14 cellular contexts compared by ENCODE assay signal in genomic region chr2:174587607-174588006, GRCh38. TPM values are rescaled to one million over a fixed set of nuclear protein-coding genes. Genes with fewer than 3 reads are reported as not detected.
DNase-seq lines count a peak whose midpoint lies in the region; ATAC-seq and TF ChIP-seq lines count a peak whose summit lies in the region.
"Had no signal": no experiment of that assay in that cellular context is flagged by ENCODE, and none has a peak within 500 bp of the region (broad histone marks: within the 10 kb centered on the region; RNA-seq: fewer than 3 reads in every experiment).

No MANE protein-coding gene starts in this region.

- no peak overlapping the region for H4K8ac ChIP-seq in H9 (replicated peaks; ENCODE audit: insufficient read length, low read depth, low read length)

- no peak overlapping the region for H2BK5ac ChIP-seq in H9 (ENCODE audit: insufficient read length, low read length)

- peaks cover 90% of the 10 kb centered on the region for H3K4me1 Mint-ChIP-seq in activated T-cell treated with anti-CD3 and anti-CD28 coated beads, Interleukin-2, amount 50 U/mL, for 24 hours (ENCODE audit: low read depth)
- peaks cover 67 to 78% of the 10 kb centered on the region in 2 donors for H3K4me1 Mint-ChIP-seq in effector memory CD8-positive, alpha-beta T cell (ENCODE audit: low read depth in 2 of 2)
- H3K4me1 Mint-ChIP-seq in H9, result peaks cover 29 to 32% of the 10 kb centered on the region in 2 experiments

- H3K9me3 ChIP-seq in sigmoid colon (no peaks in the 10 kb centered on the region), H9 (ENCODE audit: control insufficient read depth, low read depth, low read length) (no peaks in the 10 kb centered on the region)
- H3K9me3 ChIP-seq: uterus had no signal

- H3K9me3 Mint-ChIP-seq in activated T-cell treated with anti-CD3 and anti-CD28 coated beads, Interleukin-2, amount 50 U/mL, for 24 hours, result no peaks in the 10 kb centered on the region
- H3K9me3 Mint-ChIP-seq in effector memory CD8-positive, alpha-beta T cell, result no peaks in the 10 kb centered on the region
- H3K9me3 Mint-ChIP-seq in H9, result no peaks in the 10 kb centered on the region
- H3K9me3 Mint-ChIP-seq: activated T-cell treated with anti-CD3 and anti-CD28 coated beads, Interleukin-2, amount 50 U/mL, for 4 hours had no signal

- H3K27ac ChIP-seq in sigmoid colon (peak overlapping the region in 3 of 4 donors; percentile 6 to 23 (median 21)), H9 (ENCODE audit: insufficient read length, low read depth, low read length) (no peak overlapping the region)

- H3K23ac ChIP-seq in H9 (ENCODE audit: insufficient read length, low read depth, low read length), result no peak overlapping the region

- no peak overlapping the region for H3T11ph ChIP-seq in H9 (ENCODE audit: low read length)

- H4K91ac ChIP-seq in H9 (ENCODE audit: insufficient read length, low read depth, low read length), result no peak overlapping the region

- no peak overlapping the region for H3K56ac ChIP-seq in H9 (ENCODE audit: insufficient read length, low read depth, low read length)

- no peaks in the 10 kb centered on the region for H3K79me1 ChIP-seq in H9 (ENCODE audit: insufficient read depth, low read depth, low read length, poor library complexity, severe bottlenecking)

- no peak for TF ChIP-seq CTCF in sigmoid colon (IDR thresholded peaks at IDR 0.05)
- TF ChIP-seq CTCF in H9 (conservative IDR thresholded peaks at IDR 0.05), result no peak

- H2BK20ac ChIP-seq in H9 (ENCODE audit: low read depth, low read length, poor library complexity, severe bottlenecking), result no peak overlapping the region

- H3K27me3 Mint-ChIP-seq in activated T-cell treated with anti-CD3 and anti-CD28 coated beads, Interleukin-2, amount 50 U/mL, for 24 hours, result no peaks in the 10 kb centered on the region
- H3K27me3 Mint-ChIP-seq in effector memory CD8-positive, alpha-beta T cell, result no peaks in the 10 kb centered on the region
- H3K27me3 Mint-ChIP-seq in H9 (ENCODE audit: low read depth), result no peaks in the 10 kb centered on the region

- H3K4ac ChIP-seq in H9 (ENCODE audit: low read depth, low read length), result no peak overlapping the region

- no peaks in the 10 kb centered on the region for H3K23me2 ChIP-seq in H9 (ENCODE audit: insufficient read length, low read depth, low read length, poor library complexity, severe bottlenecking)

- H4K5ac ChIP-seq in H9 (ENCODE audit: insufficient read length, low read depth, low read length), result no peak overlapping the region

- H2BK15ac ChIP-seq in H9 (ENCODE audit: low read depth, low read length), result no peak overlapping the region

- H3K18ac ChIP-seq in H9 (ENCODE audit: insufficient read length, low read depth, low read length), result no peak overlapping the region

- no peak for ATAC-seq in effector memory CD8-positive, alpha-beta T cell (replicated peaks)
- ATAC-seq: activated T-cell treated with anti-CD3 and anti-CD28 coated beads, Interleukin-2, amount 50 U/mL, for 4 hours; left lobe of liver had no signal

- no peak overlapping the region for H3K4me2 ChIP-seq in H9 (ENCODE audit: insufficient read depth, insufficient read length, low read length)

- DNase-seq in activated T-cell treated with anti-CD3 and anti-CD28 coated beads, Interleukin-2, amount 50 U/mL, for 24 hours, result no peak
- DNase-seq in activated T-cell treated with anti-CD3 and anti-CD28 coated beads, Interleukin-2, amount 50 U/mL, for 1 hour, result no peak
- DNase-seq in RPMI7951 (ENCODE audit: low read depth) (peak; percentile 86), sigmoid colon (no peak), H9 (no peak), posterior vena cava (ENCODE audit: low spot score) (no peak), COLO668 (lab: John Stamatoyannopoulos, UW; ENCODE audit: unreplicated experiment) (no peak)
- no peak for DNase-seq in effector memory CD8-positive, alpha-beta T cell
- DNase-seq: activated T-cell treated with anti-CD3 and anti-CD28 coated beads, Interleukin-2, amount 50 U/mL, for 4 hours; DMS79 treated with DMSO at 0.1 percent for 48 hours; NCI-H226; stimulated activated CD4-positive, alpha-beta T cell treated with anti-CD3 and anti-CD28 coated beads, Interleukin-15, amount 100 ng/mL, for 24 hours; uterus had no signal

- no peaks in the 10 kb centered on the region for H3K79me2 ChIP-seq in H9 (ENCODE audit: insufficient read depth, low read length)

- intact Hi-C loops in sigmoid colon (cut with DNase I) (no loop called here), posterior vena cava (cut with DNase I) (no loop called here)

- H3K9ac ChIP-seq in H9 (ENCODE audit: extremely low read depth, insufficient read length, low read length), result no peak overlapping the region

- peaks cover 83% of the 10 kb centered on the region for H3K36me3 Mint-ChIP-seq in activated T-cell treated with anti-CD3 and anti-CD28 coated beads, Interleukin-2, amount 50 U/mL, for 24 hours (ENCODE audit: low read depth)
- peaks cover 78% of the 10 kb centered on the region for H3K36me3 Mint-ChIP-seq in effector memory CD8-positive, alpha-beta T cell (ENCODE audit: insufficient read depth)
- no peaks in the 10 kb centered on the region for H3K36me3 Mint-ChIP-seq in H9 (ENCODE audit: insufficient read depth in 1 of 3, low read depth in 3 of 3)

- no peak for TF ChIP-seq EP300 in sigmoid colon (IDR thresholded peaks at IDR 0.05)

- no peaks in the 10 kb centered on the region for H3K27me3 ChIP-seq in sigmoid colon
- H3K27me3 ChIP-seq in H9 (ENCODE audit: insufficient read depth, low read length), result no peaks in the 10 kb centered on the region
- H3K27me3 ChIP-seq: uterus had no signal

- H2AFZ ChIP-seq in H9 (ENCODE audit: low read length), result no peak overlapping the region

- H3K27ac Mint-ChIP-seq in activated T-cell treated with anti-CD3 and anti-CD28 coated beads, Interleukin-2, amount 50 U/mL, for 24 hours, result peak overlapping the region; percentile 93
- H3K27ac Mint-ChIP-seq in effector memory CD8-positive, alpha-beta T cell, result peak overlapping the region; percentile 98 to 100
- peak overlapping the region in 1 of 3 experiments; percentile 29; a peak in 1 of 7 replicates for H3K27ac Mint-ChIP-seq in H9

- H3K36me3 ChIP-seq in sigmoid colon, result peaks cover 0 to 18% (median 0%) of the 10 kb centered on the region in 4 donors
- H3K36me3 ChIP-seq: uterus had no signal

- H2BK12ac ChIP-seq in H9 (ENCODE audit: insufficient read length, low read depth, low read length), result no peak overlapping the region

- H3K4me1 ChIP-seq in sigmoid colon (peaks cover 0 to 54% (median 36%) of the 10 kb centered on the region in 4 donors), H9 (ENCODE audit: insufficient read depth, low read length) (peaks cover 13% of the 10 kb centered on the region; the same call in 1 of the 2 replicates)

- no peak overlapping the region for H2BK120ac ChIP-seq in H9 (ENCODE audit: low read depth, low read length, poor library complexity, severe bottlenecking)

- no peak for TF ChIP-seq POLR2A in sigmoid colon (IDR thresholded peaks at IDR 0.05)

- WGBS in sigmoid colon, 2 donors, result 83 to 92% methylated on average over 4 of the region's 4 CpGs
- no CpG with 5 or more reads among the region's 4 CpGs for WGBS in H9 (ENCODE audit: extremely low coverage, insufficient read length, low lambda C conversion rate)

- peak overlapping the region; percentile 4 for H3K4me3 Mint-ChIP-seq in activated T-cell treated with anti-CD3 and anti-CD28 coated beads, Interleukin-2, amount 50 U/mL, for 24 hours
- H3K4me3 Mint-ChIP-seq in effector memory CD8-positive, alpha-beta T cell, result peak overlapping the region; percentile 77 to 91
- no peak overlapping the region for H3K4me3 Mint-ChIP-seq in H9
- H3K4me3 Mint-ChIP-seq: activated T-cell treated with anti-CD3 and anti-CD28 coated beads, Interleukin-2, amount 50 U/mL, for 4 hours had no signal

- H2AK5ac ChIP-seq in H9 (ENCODE audit: insufficient read length, low read length), result no peak overlapping the region

- no peaks in the 10 kb centered on the region for H4K20me1 ChIP-seq in H9 (ENCODE audit: control insufficient read depth, insufficient read depth, insufficient read length)

- H3K14ac ChIP-seq in H9 (ENCODE audit: insufficient read depth, low read length), result no peak overlapping the region

- H3K4me3 ChIP-seq in sigmoid colon, result no peak overlapping the region
- H3K4me3 ChIP-seq: uterus had no signal

RNA-seq across cellular contexts. Expression of gene WIPF1, which starts 10.0 kb away (rescaled TPM):
- total RNA-seq in RPMI7951 (2014; rRNA removed; shearing (Covaris generic)), result 30.8 and 35.3 TPM in 2 replicates
- total RNA-seq in sigmoid colon (10 to 100 TPM; 26.3 to 51.0 (median 40.6) TPM), H9 (2021) (5.1 and 6.2 TPM in 2 replicates), posterior vena cava (10 to 100 TPM; 59.9 to 65.1 TPM)
- 10 to 100 TPM in 2 of 3 donors, 1 to 10 TPM in 1; 9.0 to 46.8 (median 11.8) TPM for polyA plus RNA-seq in sigmoid colon

Comparison
In these comparisons a context has a peak if more than half of its experiments do, and no peak if none do; other contexts are left out.
1. H3K4me3 Mint-ChIP-seq: peak in activated T-cell treated with anti-CD3 and anti-CD28 coated beads, Interleukin-2, amount 50 U/mL, for 24 hours (single experiment) and effector memory CD8-positive, alpha-beta T cell (2 of 2); none in H9 (0 of 2).